ENCODE assay signal across 13 cellular contexts in the genomic region with DNA sequence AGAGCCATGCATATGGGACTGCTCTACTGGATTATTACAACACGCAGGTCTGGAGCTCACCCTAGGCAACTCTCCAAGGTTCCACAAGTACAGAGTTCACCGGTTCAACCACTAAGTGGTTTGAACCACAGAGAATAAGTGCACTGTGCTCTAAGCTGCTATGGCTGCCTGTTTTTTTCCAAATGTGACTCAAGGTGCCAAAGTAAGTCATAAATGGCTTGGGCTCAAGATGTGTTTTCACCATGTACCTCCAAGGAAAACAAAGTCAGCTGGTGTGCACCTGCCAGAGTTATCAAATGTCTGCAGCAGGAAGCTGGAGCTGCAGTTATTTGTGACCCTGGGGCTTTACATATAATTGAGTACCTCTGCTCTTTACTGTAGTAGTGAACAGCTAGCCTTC.
A peak's percentile ranks its signal among the peaks of the same experiment; 100 is the strongest.
DNase-seq lines count a peak whose midpoint lies in the region; ATAC-seq and TF ChIP-seq lines count a peak whose summit lies in the region.
"Had no signal": no experiment of that assay in that cellular context is flagged by ENCODE, and none has a peak within 500 bp of the region (broad histone marks: within the 10 kb centered on the region; RNA-seq: fewer than 3 reads in every experiment).

No MANE protein-coding gene starts in this region.

- H3K4me1 ChIP-seq in right atrium auricular region = peaks cover 0 to 22% of the 10 kb centered on the region in 2 donors

- no peaks in the 10 kb centered on the region for H3K9me3 ChIP-seq in right atrium auricular region
- H3K9me3 ChIP-seq: esophagus squamous epithelium had no signal

- peaks cover 30% of the 10 kb centered on the region for H3K36me3 ChIP-seq in right atrium auricular region

- in situ Hi-C loops in ACHN (cut with HindIII; ENCODE audit: low pct_ligation_motif_present, low pct_unique_long_range_greater_than_20kb, low sequenced_read_pairs) = no loop called here

- H3K27me3 ChIP-seq in right atrium auricular region = no peaks in the 10 kb centered on the region
- H3K27me3 ChIP-seq: esophagus squamous epithelium had no signal

- peak overlapping the region; percentile 43 to 68 for H3K27ac ChIP-seq in right atrium auricular region
- H3K27ac ChIP-seq: esophagus squamous epithelium had no signal

- no peak; the same call in 2 of the 3 replicates for ATAC-seq in SK-N-SH treated with all-trans-retinoic acid at 6 μM for 48 hours
- ATAC-seq in GM18861 (IDR thresholded peaks at IDR 0.05; ENCODE audit: unreplicated experiment) = no peak

- TF ChIP-seq CTCF in LNCaP clone FGC (IDR thresholded peaks at IDR 0.05; ENCODE audit: control insufficient read depth, extremely low read depth, insufficient read depth) (no peak), right atrium auricular region (IDR thresholded peaks at IDR 0.05) (no peak)

- H3K4me3 ChIP-seq in LNCaP clone FGC (ENCODE audit: low read depth, low read length) (no peak overlapping the region), right atrium auricular region (no peak overlapping the region)
- H3K4me3 ChIP-seq: esophagus squamous epithelium had no signal

- peak; percentile 66 for DNase-seq in ACHN
- DNase-seq in LNCaP clone FGC (ENCODE audit: low read depth) = peak; percentile 94
- no peak for DNase-seq in right atrium auricular region (ENCODE audit: low spot score)
- no peak for DNase-seq in NK-92 (lab: John Stamatoyannopoulos, UW; ENCODE audit: unreplicated experiment)
- DNase-seq in activated CD4-positive, CD25-positive, alpha-beta regulatory T cell (lab: John Stamatoyannopoulos, UW) = no peak
- no peak for DNase-seq in AG08396 (ENCODE audit: low spot score)
- DNase-seq: activated naive CD4-positive, alpha-beta T cell treated with anti-CD3 and anti-CD28 coated beads for 36 hours; C1 segment of cervical spinal cord; esophagus squamous epithelium; NCI-H1694 treated with DMSO at 0.1 percent for 48 hours; nephron progenitor cell had no signal

TF ChIP-seq in SK-N-SH treated with all-trans-retinoic acid at 6 μM for 48 hours, 23 proteins besides CTCF, POLR2A, EP300 and RAD21:
- TF ChIP-seq TCF4 (CRISPR knock-in tag; IDR thresholded peaks at IDR 0.05; ENCODE audit: borderline replicate concordance) = peak; percentile 43; the same call in 1 of the 2 replicates
- TF ChIP-seq GLIS3 (CRISPR knock-in tag; IDR thresholded peaks at IDR 0.05) = no peak

Comparison
In these comparisons a context has a peak if more than half of its experiments do, and no peak if none do; other contexts are left out.
1. DNase-seq: peak in ACHN (single experiment) and LNCaP clone FGC (single experiment); none in right atrium auricular region (single experiment), NK-92 (single experiment), activated CD4-positive, CD25-positive, alpha-beta regulatory T cell (0 of 4) and AG08396 (single experiment).